In the genomic region with DNA sequence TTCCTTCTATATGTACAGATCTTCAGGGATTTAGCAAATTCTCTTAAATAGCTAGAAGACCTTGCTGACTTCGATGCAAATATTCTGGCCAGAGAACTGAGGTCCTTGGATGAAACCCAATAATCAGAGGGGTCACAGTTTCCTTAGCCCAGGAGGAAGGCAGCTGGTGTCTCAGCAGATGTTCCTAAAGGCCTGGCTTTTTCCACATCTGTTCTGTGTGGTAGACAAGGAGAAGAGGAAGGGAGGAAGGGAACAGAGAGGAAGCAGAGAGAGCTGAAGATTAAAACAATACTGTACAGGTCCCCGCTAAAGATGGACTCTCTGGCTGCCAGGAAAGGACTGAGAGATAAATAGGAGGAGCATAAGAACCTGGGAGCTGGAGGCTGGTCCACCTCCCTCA, we compare ENCODE assay signal across 26 cellular contexts.
"Had no signal": no experiment of that assay in that cellular context is flagged by ENCODE, and none has a peak within 500 bp of the region (broad histone marks: within the 10 kb centered on the region; RNA-seq: fewer than 3 reads in every experiment).

No MANE protein-coding gene starts in this region.

- DNase-seq: activated CD4-positive, alpha-beta T cell treated with anti-CD3 and anti-CD28 coated beads, Interleukin-2, amount 50 U/mL, for 1 hour; activated CD4-positive, CD25-positive, alpha-beta regulatory T cell treated with anti-CD3 and anti-CD28 coated beads, Interleukin-2, amount 50 U/mL, for 72 hours; activated CD8-positive, alpha-beta T cell treated with anti-CD3 and anti-CD28 coated beads, Interleukin-2, amount 10 ng/mL, durations not matched to agents 7 days and 5 days; activated gamma-delta T cell; activated naive CD4-positive, alpha-beta T cell treated with anti-CD3 and anti-CD28 coated beads, Interleukin-2, amount 50 U/mL, for 16 hours; activated naive CD8-positive, alpha-beta T cell treated with anti-CD3 and anti-CD28 coated beads, Interleukin-2, amount 50 U/mL, for 24 hours; cerebellar nuclear complex; effector CD4-positive, alpha-beta T cell; head of caudate nucleus; islet precursor cell; left colon; midbrain; natural killer cell; right lobe of liver; small intestine; stimulated activated CD4-positive, alpha-beta T cell treated with anti-CD3 and anti-CD28 coated beads, Interleukin-2, amount 100 ng/mL, for 48 hours; stimulated activated CD8-positive, alpha-beta memory T cell treated with anti-CD3 and anti-CD28 coated beads, Interleukin-4, amount 100 ng/mL, for 48 hours; stimulated activated naive B cell treated with anti-CD40 and anti-IgM and Interleukin-4, amounts not matched to agents 10 μg/mL and 1 μg/mL and 100 μg/mL, for 72 hours; T-helper 1 cell; trophoblast cell; uterus; WERI-Rb-1 had no signal

- H3K9ac ChIP-seq: parathyroid adenoma had no signal

- H3K27ac ChIP-seq: parathyroid adenoma, right lobe of liver, uterus, WERI-Rb-1 had no signal

- H3K4me3 Mint-ChIP-seq: activated CD8-positive, alpha-beta T cell treated with anti-CD3 and anti-CD28 coated beads, Interleukin-2, amount 10 ng/mL, durations not matched to agents 7 days and 5 days; activated naive CD8-positive, alpha-beta T cell treated with anti-CD3 and anti-CD28 coated beads, Interleukin-2, amount 50 U/mL, for 24 hours; activated T-helper 1 cell treated with anti-CD3 and anti-CD28 coated beads, Interleukin-12 subunit alpha, Interleukin-12 subunit beta, Interleukin-2, Interleukin-4 antibody, amounts not matched to agents 30 ng/mL and 10 ng/mL and 1 ng/mL, durations not matched to agents 14 hours and 24 hours and 36 hours; dendritic cell treated with granulocyte-macrophage colony-stimulating factor and Interleukin-4, amounts not matched to agents 40 ng/mL and 50 ng/mL, for 4 days; natural killer cell; stimulated activated naive B cell treated with anti-CD40 and anti-IgM and Interleukin-4, amounts not matched to agents 10 μg/mL and 1 μg/mL and 100 μg/mL, for 72 hours had no signal

- H3K27me3 ChIP-seq: right lobe of liver, uterus had no signal

- H3K36me3 ChIP-seq: right lobe of liver, uterus, WERI-Rb-1 had no signal

- H3K4me1 Mint-ChIP-seq: activated naive CD8-positive, alpha-beta T cell treated with anti-CD3 and anti-CD28 coated beads, Interleukin-2, amount 50 U/mL, for 24 hours; natural killer cell; stimulated activated naive B cell treated with anti-CD40 and anti-IgM and Interleukin-4, amounts not matched to agents 10 μg/mL and 1 μg/mL and 100 μg/mL, for 72 hours had no signal

- H3K9me3 ChIP-seq: right lobe of liver had no signal

- H3K27ac Mint-ChIP-seq: activated CD8-positive, alpha-beta T cell treated with anti-CD3 and anti-CD28 coated beads, Interleukin-2, amount 10 ng/mL, durations not matched to agents 7 days and 5 days; activated naive CD8-positive, alpha-beta T cell treated with anti-CD3 and anti-CD28 coated beads, Interleukin-2, amount 50 U/mL, for 24 hours; activated T-helper 1 cell treated with anti-CD3 and anti-CD28 coated beads, Interleukin-12 subunit alpha, Interleukin-12 subunit beta, Interleukin-2, Interleukin-4 antibody, amounts not matched to agents 30 ng/mL and 10 ng/mL and 1 ng/mL, durations not matched to agents 14 hours and 24 hours and 36 hours; dendritic cell treated with granulocyte-macrophage colony-stimulating factor and Interleukin-4, amounts not matched to agents 40 ng/mL and 50 ng/mL, for 4 days; natural killer cell had no signal

- H3K4me3 ChIP-seq: lung, right lobe of liver, uterus had no signal

- ATAC-seq: activated CD8-positive, alpha-beta T cell treated with anti-CD3 and anti-CD28 coated beads, Interleukin-2, amount 10 ng/mL, durations not matched to agents 7 days and 5 days; activated naive CD8-positive, alpha-beta T cell treated with anti-CD3 and anti-CD28 coated beads, Interleukin-2, amount 50 U/mL, for 24 hours; left colon; natural killer cell; right lobe of liver; stimulated activated naive B cell treated with anti-CD40 and anti-IgM and Interleukin-4, amounts not matched to agents 10 μg/mL and 1 μg/mL and 100 μg/mL, for 72 hours had no signal

- H3K4me1 ChIP-seq: parathyroid adenoma, right lobe of liver, uterus had no signal
